In the genomic region with DNA sequence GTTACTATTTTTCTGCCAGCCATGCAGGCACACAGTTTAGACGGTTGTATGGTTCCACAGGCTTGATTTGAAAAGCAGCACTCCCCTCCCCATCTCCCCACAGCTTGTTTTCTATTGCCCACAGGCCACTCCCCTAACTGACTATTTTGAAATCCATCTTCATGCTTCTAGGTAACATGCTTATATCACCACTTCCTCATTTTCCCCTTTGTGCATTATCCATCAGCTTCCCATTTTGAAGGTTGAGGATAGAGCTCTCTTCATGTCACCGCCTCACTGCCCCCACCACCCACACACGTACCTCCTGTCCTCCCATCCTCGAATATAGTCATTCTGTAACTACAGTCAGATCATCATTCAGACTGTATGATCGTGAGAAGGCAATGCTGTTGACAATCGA, we compare ENCODE assay signal across 18 cellular contexts.
"Had no signal": no experiment of that assay in that cellular context is flagged by ENCODE, and none has a peak within 500 bp of the region (broad histone marks: within the 10 kb centered on the region; RNA-seq: fewer than 3 reads in every experiment).

No MANE protein-coding gene starts in this region.

- H3K9me3 ChIP-seq: ascending aorta, thoracic aorta, upper lobe of right lung had no signal

- DNase-seq: activated CD4-positive, alpha-beta T cell treated with anti-CD3 and anti-CD28 coated beads for 1 hour; activated CD4-positive, alpha-beta T cell treated with anti-CD3 and anti-CD28 coated beads, Interleukin-2, amount 50 U/mL, for 48 hours; activated naive CD4-positive, alpha-beta T cell treated with anti-CD3 and anti-CD28 coated beads for 36 hours; activated naive CD8-positive, alpha-beta T cell treated with anti-CD3 and anti-CD28 coated beads, Interleukin-2, amount 50 U/mL, for 24 hours; dermis blood vessel endothelial cell; endodermal cell; head of caudate nucleus; kidney glomerular epithelial cell; mesenchymal stem cell; natural killer cell; retina; stimulated activated CD4-positive, alpha-beta T cell treated with anti-CD3 and anti-CD28 coated beads, Interleukin-12 subunit alpha, Interleukin-12 subunit beta, amount 100 ng/mL, for 4 hours; stimulated activated CD4-positive, alpha-beta T cell treated with anti-CD3 and anti-CD28 coated beads, Interleukin-2, amount 100 ng/mL, for 24 hours; upper lobe of right lung had no signal

- H3K36me3 ChIP-seq: ascending aorta, thoracic aorta, upper lobe of right lung had no signal

- H3K27me3 ChIP-seq: ascending aorta, upper lobe of right lung had no signal

- H3K27me3 Mint-ChIP-seq: activated naive CD8-positive, alpha-beta T cell treated with anti-CD3 and anti-CD28 coated beads, Interleukin-2, amount 50 U/mL, for 24 hours; activated T-helper 17 cell treated with anti-CD3 and anti-CD28 coated beads, Interleukin-2, amount 50 U/mL, for 72 hours had no signal

- H3K27ac Mint-ChIP-seq: activated naive CD4-positive, alpha-beta T cell treated with anti-CD3 and anti-CD28 coated beads for 36 hours; activated naive CD8-positive, alpha-beta T cell treated with anti-CD3 and anti-CD28 coated beads, Interleukin-2, amount 50 U/mL, for 24 hours; activated T-helper 17 cell treated with anti-CD3 and anti-CD28 coated beads, Interleukin-2, amount 50 U/mL, for 72 hours; endodermal cell; natural killer cell had no signal

- H3K4me1 ChIP-seq: ascending aorta, upper lobe of right lung had no signal

- H3K9me3 Mint-ChIP-seq: activated naive CD8-positive, alpha-beta T cell treated with anti-CD3 and anti-CD28 coated beads, Interleukin-2, amount 50 U/mL, for 24 hours had no signal

- H3K27ac ChIP-seq: ascending aorta, thoracic aorta, upper lobe of right lung, VCaP had no signal

- H3K4me1 Mint-ChIP-seq: activated T-helper 17 cell treated with anti-CD3 and anti-CD28 coated beads, Interleukin-2, amount 50 U/mL, for 72 hours; endodermal cell; natural killer cell had no signal

- H3K4me3 Mint-ChIP-seq: activated naive CD4-positive, alpha-beta T cell treated with anti-CD3 and anti-CD28 coated beads for 36 hours; activated naive CD8-positive, alpha-beta T cell treated with anti-CD3 and anti-CD28 coated beads, Interleukin-2, amount 50 U/mL, for 24 hours; activated T-helper 17 cell treated with anti-CD3 and anti-CD28 coated beads, Interleukin-2, amount 50 U/mL, for 72 hours; endodermal cell; natural killer cell had no signal

- ATAC-seq: activated naive CD8-positive, alpha-beta T cell treated with anti-CD3 and anti-CD28 coated beads, Interleukin-2, amount 50 U/mL, for 24 hours; activated T-helper 17 cell treated with anti-CD3 and anti-CD28 coated beads, Interleukin-2, amount 50 U/mL, for 72 hours; natural killer cell; upper lobe of right lung had no signal

- H3K36me3 Mint-ChIP-seq: natural killer cell had no signal

- H3K4me3 ChIP-seq: ascending aorta, thoracic aorta, upper lobe of right lung had no signal
